1 cellular context compared by ENCODE assay signal in the genomic region with DNA sequence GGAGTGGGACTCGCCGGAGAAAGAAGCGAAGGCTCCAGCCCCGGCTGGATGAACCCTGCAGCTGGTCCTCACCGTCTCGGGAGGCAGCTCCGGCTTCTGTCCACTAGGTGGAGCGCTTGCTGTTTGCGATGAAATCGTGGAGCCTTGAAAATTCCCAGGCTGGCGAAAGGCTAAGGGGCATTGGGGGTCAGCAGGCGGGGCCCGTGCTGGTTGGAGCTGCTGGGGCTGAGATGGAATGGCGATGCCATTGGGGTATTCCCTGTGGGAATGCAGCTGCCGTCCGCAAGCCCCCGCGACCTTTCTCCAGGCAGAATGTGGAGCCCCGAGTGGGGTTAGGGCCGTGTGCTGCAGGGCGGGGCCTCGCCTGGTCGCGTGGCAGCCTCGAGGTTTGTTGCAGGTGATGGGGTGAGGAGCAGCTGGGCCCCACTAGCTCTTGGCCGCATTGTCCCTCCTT.
TF ChIP-seq lines count a peak whose summit lies in the region.

No MANE protein-coding gene starts in this region.

TF ChIP-seq in HepG2, 621 proteins besides CTCF, POLR2A, EP300 and RAD21 (continued from another document and continues in another):
- TF ChIP-seq, protein P1, sequence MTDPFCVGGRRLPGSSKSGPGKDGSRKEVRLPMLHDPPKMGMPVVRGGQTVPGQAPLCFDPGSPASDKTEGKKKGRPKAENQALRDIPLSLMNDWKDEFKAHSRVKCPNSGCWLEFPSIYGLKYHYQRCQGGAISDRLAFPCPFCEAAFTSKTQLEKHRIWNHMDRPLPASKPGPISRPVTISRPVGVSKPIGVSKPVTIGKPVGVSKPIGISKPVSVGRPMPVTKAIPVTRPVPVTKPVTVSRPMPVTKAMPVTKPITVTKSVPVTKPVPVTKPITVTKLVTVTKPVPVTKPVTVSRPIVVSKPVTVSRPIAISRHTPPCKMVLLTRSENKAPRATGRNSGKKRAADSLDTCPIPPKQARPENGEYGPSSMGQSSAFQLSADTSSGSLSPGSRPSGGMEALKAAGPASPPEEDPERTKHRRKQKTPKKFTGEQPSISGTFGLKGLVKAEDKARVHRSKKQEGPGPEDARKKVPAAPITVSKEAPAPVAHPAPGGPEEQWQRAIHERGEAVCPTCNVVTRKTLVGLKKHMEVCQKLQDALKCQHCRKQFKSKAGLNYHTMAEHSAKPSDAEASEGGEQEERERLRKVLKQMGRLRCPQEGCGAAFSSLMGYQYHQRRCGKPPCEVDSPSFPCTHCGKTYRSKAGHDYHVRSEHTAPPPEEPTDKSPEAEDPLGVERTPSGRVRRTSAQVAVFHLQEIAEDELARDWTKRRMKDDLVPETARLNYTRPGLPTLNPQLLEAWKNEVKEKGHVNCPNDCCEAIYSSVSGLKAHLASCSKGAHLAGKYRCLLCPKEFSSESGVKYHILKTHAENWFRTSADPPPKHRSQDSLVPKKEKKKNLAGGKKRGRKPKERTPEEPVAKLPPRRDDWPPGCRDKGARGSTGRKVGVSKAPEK (CRISPR knock-in tag; IDR thresholded peaks at IDR 0.05; ENCODE audit: borderline replicate concordance): no peak
- TF ChIP-seq GLI4 (CRISPR knock-in tag; IDR thresholded peaks at IDR 0.05; ENCODE audit: borderline replicate concordance) (no peak), ZNF770 (CRISPR knock-in tag; IDR thresholded peaks at IDR 0.05) (no peak), ZFX (CRISPR knock-in tag; IDR thresholded peaks at IDR 0.05; ENCODE audit: low read depth) (no peak), ZNF432 (CRISPR knock-in tag; IDR thresholded peaks at IDR 0.05; ENCODE audit: borderline replicate concordance) (no peak), PTBP1 (IDR thresholded peaks at IDR 0.05; ENCODE audit: low read depth, low read length, poor library complexity, severe bottlenecking) (no peak), ZNF839 (CRISPR knock-in tag; IDR thresholded peaks at IDR 0.05; ENCODE audit: borderline replicate concordance) (0 out of 2 replicates have a peak, but pooled peaks have one; percentile 71), PHF5A (CRISPR knock-in tag; IDR thresholded peaks at IDR 0.05; ENCODE audit: low read depth, unreplicated experiment) (no peak), SETDB1 (CRISPR knock-in tag; IDR thresholded peaks at IDR 0.05; ENCODE audit: borderline replicate concordance) (no peak), ZNF7 (CRISPR knock-in tag; IDR thresholded peaks at IDR 0.05) (no peak), ZSCAN22 (CRISPR knock-in tag; IDR thresholded peaks at IDR 0.05) (no peak), GATAD2A (CRISPR knock-in tag; IDR thresholded peaks at IDR 0.05) (peak; percentile 60; the same call in 1 of the 2 replicates), ZNF468 (CRISPR knock-in tag; IDR thresholded peaks at IDR 0.05) (no peak), GMEB1 (CRISPR knock-in tag; IDR thresholded peaks at IDR 0.05; ENCODE audit: borderline replicate concordance) (no peak), ZNF124 (CRISPR knock-in tag; IDR thresholded peaks at IDR 0.05) (peak; percentile 73; the same call in 1 of the 2 replicates), AKNA (CRISPR knock-in tag; IDR thresholded peaks at IDR 0.05; ENCODE audit: borderline replicate concordance) (no peak), PPARG (CRISPR knock-in tag; conservative IDR thresholded peaks at IDR 0.05) (0 out of 2 replicates have a peak, but pooled peaks have one; percentile 16), THYN1 (CRISPR knock-in tag; IDR thresholded peaks at IDR 0.05; ENCODE audit: borderline replicate concordance, low read depth) (no peak), TFDP1 (CRISPR knock-in tag; IDR thresholded peaks at IDR 0.05; ENCODE audit: borderline replicate concordance) (no peak), ZFP82 (CRISPR knock-in tag; IDR thresholded peaks at IDR 0.05; ENCODE audit: borderline replicate concordance) (no peak), TFAP4 (IDR thresholded peaks at IDR 0.05; ENCODE audit: borderline replicate concordance, low read depth) (peak; percentile 40; the same call in 1 of the 2 replicates), POGZ (CRISPR knock-in tag; IDR thresholded peaks at IDR 0.05) (no peak), ZNF20 (CRISPR knock-in tag; IDR thresholded peaks at IDR 0.05) (no peak), ZNF276 (CRISPR knock-in tag; IDR thresholded peaks at IDR 0.05; ENCODE audit: low read depth) (no peak), ZNF251 (CRISPR knock-in tag; IDR thresholded peaks at IDR 0.05) (no peak)
- TF ChIP-seq, protein P2, sequence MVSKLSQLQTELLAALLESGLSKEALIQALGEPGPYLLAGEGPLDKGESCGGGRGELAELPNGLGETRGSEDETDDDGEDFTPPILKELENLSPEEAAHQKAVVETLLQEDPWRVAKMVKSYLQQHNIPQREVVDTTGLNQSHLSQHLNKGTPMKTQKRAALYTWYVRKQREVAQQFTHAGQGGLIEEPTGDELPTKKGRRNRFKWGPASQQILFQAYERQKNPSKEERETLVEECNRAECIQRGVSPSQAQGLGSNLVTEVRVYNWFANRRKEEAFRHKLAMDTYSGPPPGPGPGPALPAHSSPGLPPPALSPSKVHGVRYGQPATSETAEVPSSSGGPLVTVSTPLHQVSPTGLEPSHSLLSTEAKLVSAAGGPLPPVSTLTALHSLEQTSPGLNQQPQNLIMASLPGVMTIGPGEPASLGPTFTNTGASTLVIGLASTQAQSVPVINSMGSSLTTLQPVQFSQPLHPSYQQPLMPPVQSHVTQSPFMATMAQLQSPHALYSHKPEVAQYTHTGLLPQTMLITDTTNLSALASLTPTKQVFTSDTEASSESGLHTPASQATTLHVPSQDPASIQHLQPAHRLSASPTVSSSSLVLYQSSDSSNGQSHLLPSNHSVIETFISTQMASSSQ (IDR thresholded peaks at IDR 0.05; ENCODE audit: low read depth): no peak
- TF ChIP-seq, protein P2 (CRISPR knock-in tag; IDR thresholded peaks at IDR 0.05; ENCODE audit: borderline replicate concordance): no peak
- TF ChIP-seq, protein P3, sequence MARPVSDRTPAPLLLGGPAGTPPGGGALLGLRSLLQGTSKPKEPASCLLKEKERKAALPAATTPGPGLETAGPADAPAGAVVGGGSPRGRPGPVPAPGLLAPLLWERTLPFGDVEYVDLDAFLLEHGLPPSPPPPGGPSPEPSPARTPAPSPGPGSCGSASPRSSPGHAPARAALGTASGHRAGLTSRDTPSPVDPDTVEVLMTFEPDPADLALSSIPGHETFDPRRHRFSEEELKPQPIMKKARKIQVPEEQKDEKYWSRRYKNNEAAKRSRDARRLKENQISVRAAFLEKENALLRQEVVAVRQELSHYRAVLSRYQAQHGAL (CRISPR knock-in tag; IDR thresholded peaks at IDR 0.05; ENCODE audit: not compliant biosample characterization): no peak
- TF ChIP-seq, protein P4, sequence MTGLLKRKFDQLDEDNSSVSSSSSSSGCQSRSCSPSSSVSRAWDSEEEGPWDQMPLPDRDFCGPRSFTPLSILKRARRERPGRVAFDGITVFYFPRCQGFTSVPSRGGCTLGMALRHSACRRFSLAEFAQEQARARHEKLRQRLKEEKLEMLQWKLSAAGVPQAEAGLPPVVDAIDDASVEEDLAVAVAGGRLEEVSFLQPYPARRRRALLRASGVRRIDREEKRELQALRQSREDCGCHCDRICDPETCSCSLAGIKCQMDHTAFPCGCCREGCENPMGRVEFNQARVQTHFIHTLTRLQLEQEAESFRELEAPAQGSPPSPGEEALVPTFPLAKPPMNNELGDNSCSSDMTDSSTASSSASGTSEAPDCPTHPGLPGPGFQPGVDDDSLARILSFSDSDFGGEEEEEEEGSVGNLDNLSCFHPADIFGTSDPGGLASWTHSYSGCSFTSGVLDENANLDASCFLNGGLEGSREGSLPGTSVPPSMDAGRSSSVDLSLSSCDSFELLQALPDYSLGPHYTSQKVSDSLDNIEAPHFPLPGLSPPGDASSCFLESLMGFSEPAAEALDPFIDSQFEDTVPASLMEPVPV (CRISPR knock-in tag; IDR thresholded peaks at IDR 0.05): no peak
